ENCODE assay signal across 1 cellular context in the genomic region with DNA sequence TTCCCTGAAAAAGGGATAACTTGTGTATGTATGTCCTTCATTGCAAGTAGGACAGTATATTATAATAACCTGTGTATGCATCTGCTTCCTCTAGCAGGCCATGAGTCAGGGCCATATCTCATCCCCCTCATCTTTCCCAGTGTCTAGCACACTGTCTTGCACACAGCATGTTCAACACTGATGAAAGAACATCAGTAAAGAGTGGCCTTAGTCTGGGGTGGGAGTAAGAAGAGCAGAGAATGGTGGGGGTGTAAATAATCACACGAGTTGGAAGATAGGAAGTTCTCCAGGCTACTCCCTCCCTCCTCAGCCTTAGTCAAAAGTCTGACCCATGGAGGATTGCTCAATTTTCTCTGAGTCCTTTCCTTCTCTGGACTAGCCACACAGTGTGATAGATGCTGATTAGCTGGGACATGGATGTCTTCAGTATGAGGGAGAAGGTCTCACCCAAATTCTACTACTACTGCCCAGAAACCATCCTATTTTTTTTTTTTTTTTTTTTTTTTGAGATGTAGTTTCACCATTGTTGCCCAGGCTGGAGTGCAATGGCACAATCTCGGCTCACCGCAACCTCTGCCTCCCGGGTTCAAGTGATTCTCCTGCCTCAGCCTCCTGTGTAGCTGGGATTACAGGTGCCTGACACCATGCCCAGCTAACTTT.
A peak's percentile ranks its signal among the peaks of the same experiment; 100 is the strongest.
TF ChIP-seq lines count a peak whose summit lies in the region.

No MANE protein-coding gene starts in this region.

TF ChIP-seq in K562, 482 proteins besides CTCF, POLR2A, EP300 and RAD21 (continued from another document):
- TF ChIP-seq, protein P1, sequence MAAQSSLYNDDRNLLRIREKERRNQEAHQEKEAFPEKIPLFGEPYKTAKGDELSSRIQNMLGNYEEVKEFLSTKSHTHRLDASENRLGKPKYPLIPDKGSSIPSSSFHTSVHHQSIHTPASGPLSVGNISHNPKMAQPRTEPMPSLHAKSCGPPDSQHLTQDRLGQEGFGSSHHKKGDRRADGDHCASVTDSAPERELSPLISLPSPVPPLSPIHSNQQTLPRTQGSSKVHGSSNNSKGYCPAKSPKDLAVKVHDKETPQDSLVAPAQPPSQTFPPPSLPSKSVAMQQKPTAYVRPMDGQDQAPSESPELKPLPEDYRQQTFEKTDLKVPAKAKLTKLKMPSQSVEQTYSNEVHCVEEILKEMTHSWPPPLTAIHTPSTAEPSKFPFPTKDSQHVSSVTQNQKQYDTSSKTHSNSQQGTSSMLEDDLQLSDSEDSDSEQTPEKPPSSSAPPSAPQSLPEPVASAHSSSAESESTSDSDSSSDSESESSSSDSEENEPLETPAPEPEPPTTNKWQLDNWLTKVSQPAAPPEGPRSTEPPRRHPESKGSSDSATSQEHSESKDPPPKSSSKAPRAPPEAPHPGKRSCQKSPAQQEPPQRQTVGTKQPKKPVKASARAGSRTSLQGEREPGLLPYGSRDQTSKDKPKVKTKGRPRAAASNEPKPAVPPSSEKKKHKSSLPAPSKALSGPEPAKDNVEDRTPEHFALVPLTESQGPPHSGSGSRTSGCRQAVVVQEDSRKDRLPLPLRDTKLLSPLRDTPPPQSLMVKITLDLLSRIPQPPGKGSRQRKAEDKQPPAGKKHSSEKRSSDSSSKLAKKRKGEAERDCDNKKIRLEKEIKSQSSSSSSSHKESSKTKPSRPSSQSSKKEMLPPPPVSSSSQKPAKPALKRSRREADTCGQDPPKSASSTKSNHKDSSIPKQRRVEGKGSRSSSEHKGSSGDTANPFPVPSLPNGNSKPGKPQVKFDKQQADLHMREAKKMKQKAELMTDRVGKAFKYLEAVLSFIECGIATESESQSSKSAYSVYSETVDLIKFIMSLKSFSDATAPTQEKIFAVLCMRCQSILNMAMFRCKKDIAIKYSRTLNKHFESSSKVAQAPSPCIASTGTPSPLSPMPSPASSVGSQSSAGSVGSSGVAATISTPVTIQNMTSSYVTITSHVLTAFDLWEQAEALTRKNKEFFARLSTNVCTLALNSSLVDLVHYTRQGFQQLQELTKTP (IDR thresholded peaks at IDR 0.05; ENCODE audit: low read depth in 1 of 2, partially characterized antibody in 2 of 2): peak in 1 of 2 experiments; percentile 19
- TF ChIP-seq SMAD4 (CRISPR knock-in tag; conservative IDR thresholded peaks at IDR 0.05) (0 out of 2 replicates have a peak, but pooled peaks have one; percentile 29), RCOR1 (IDR thresholded peaks at IDR 0.05; ENCODE audit: borderline replicate concordance in 1 of 2, low read depth in 2 of 2, low read length in 2 of 2) (peak in 1 of 2 experiments; percentile 66; a peak in 1 of 4 replicates), RNF2 (IDR thresholded peaks at IDR 0.05) (0 out of 2 replicates have a peak, but pooled peaks have one; percentile 29), ZNF584 (CRISPR knock-in tag; IDR thresholded peaks at IDR 0.05; ENCODE audit: low read depth) (no peak; the same call in 1 of the 2 replicates), CREM (IDR thresholded peaks at IDR 0.05; ENCODE audit: low read depth) (peak; percentile 50; the same call in 1 of the 2 replicates), SMARCA4 (IDR thresholded peaks at IDR 0.05) (peak; percentile 68), HNRNPLL (IDR thresholded peaks at IDR 0.05; ENCODE audit: low read depth, low read length, poor library complexity, severe bottlenecking) (no peak), MYBL2 (IDR thresholded peaks at IDR 0.05; ENCODE audit: low read depth) (no peak), MYBL2 (CRISPR knock-in tag; IDR thresholded peaks at IDR 0.05; ENCODE audit: borderline replicate concordance) (no peak), PRMT5 (CRISPR knock-in tag; IDR thresholded peaks at IDR 0.05) (no peak), OTX1 (CRISPR knock-in tag; IDR thresholded peaks at IDR 0.05) (no peak), NONO (IDR thresholded peaks at IDR 0.05; ENCODE audit: low read depth in 2 of 2, low read length in 1 of 2) (no peak), ESRRB (CRISPR knock-in tag; IDR thresholded peaks at IDR 0.05; ENCODE audit: borderline replicate concordance) (no peak), SNRNP70 (optimal IDR thresholded peaks at IDR 0.05; ENCODE audit: low read depth, low read length) (no peak), CBX1 (IDR thresholded peaks at IDR 0.05; ENCODE audit: low read depth) (peak; percentile 65; the same call in 1 of the 2 replicates), RB1 (IDR thresholded peaks at IDR 0.05; ENCODE audit: low read depth) (no peak), EHMT2 (IDR thresholded peaks at IDR 0.05) (peak; percentile 55; the same call in 1 of the 2 replicates), SMARCE1 (IDR thresholded peaks at IDR 0.05) (peak; percentile 62; the same call in 1 of the 2 replicates), JUN (IDR thresholded peaks at IDR 0.05; ENCODE audit: borderline replicate concordance, low read depth, low read length) (peak; percentile 65; the same call in 1 of the 2 replicates), JUN (CRISPR knock-in tag; IDR thresholded peaks at IDR 0.05; ENCODE audit: borderline replicate concordance) (no peak), ZBTB8A (IDR thresholded peaks at IDR 0.05; ENCODE audit: partially characterized antibody) (no peak), SETDB1 (IDR thresholded peaks at IDR 0.05; ENCODE audit: low read length) (no peak), FOXK2 (conservative IDR thresholded peaks at IDR 0.05 in 1 of 2, IDR thresholded peaks at IDR 0.05 in 1 of 2; ENCODE audit: low read depth in 2 of 2) (0 out of 4 replicates have a peak, but pooled peaks of 1 of the 2 experiments have one; percentile 31), NFIC (IDR thresholded peaks at IDR 0.05) (peak; percentile 51)
- TF ChIP-seq, protein P2, sequence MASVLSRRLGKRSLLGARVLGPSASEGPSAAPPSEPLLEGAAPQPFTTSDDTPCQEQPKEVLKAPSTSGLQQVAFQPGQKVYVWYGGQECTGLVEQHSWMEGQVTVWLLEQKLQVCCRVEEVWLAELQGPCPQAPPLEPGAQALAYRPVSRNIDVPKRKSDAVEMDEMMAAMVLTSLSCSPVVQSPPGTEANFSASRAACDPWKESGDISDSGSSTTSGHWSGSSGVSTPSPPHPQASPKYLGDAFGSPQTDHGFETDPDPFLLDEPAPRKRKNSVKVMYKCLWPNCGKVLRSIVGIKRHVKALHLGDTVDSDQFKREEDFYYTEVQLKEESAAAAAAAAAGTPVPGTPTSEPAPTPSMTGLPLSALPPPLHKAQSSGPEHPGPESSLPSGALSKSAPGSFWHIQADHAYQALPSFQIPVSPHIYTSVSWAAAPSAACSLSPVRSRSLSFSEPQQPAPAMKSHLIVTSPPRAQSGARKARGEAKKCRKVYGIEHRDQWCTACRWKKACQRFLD (CRISPR knock-in tag; IDR thresholded peaks at IDR 0.05): peak; percentile 58
- TF ChIP-seq, protein P3, sequence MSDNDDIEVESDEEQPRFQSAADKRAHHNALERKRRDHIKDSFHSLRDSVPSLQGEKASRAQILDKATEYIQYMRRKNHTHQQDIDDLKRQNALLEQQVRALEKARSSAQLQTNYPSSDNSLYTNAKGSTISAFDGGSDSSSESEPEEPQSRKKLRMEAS (CRISPR knock-in tag; IDR thresholded peaks at IDR 0.05): 0 out of 2 replicates have a peak, but pooled peaks have one; percentile 0
- TF ChIP-seq, protein P4, sequence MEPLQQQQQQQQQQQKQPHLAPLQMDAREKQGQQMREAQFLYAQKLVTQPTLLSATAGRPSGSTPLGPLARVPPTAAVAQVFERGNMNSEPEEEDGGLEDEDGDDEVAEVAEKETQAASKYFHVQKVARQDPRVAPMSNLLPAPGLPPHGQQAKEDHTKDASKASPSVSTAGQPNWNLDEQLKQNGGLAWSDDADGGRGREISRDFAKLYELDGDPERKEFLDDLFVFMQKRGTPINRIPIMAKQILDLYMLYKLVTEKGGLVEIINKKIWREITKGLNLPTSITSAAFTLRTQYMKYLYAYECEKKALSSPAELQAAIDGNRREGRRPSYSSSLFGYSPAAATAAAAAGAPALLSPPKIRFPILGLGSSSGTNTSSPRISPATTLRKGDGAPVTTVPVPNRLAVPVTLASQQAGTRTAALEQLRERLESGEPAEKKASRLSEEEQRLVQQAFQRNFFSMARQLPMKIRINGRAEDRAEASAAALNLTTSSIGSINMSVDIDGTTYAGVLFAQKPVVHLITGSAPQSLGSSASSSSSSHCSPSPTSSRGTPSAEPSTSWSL (CRISPR knock-in tag; IDR thresholded peaks at IDR 0.05; ENCODE audit: borderline replicate concordance): no peak
- TF ChIP-seq, protein P5, sequence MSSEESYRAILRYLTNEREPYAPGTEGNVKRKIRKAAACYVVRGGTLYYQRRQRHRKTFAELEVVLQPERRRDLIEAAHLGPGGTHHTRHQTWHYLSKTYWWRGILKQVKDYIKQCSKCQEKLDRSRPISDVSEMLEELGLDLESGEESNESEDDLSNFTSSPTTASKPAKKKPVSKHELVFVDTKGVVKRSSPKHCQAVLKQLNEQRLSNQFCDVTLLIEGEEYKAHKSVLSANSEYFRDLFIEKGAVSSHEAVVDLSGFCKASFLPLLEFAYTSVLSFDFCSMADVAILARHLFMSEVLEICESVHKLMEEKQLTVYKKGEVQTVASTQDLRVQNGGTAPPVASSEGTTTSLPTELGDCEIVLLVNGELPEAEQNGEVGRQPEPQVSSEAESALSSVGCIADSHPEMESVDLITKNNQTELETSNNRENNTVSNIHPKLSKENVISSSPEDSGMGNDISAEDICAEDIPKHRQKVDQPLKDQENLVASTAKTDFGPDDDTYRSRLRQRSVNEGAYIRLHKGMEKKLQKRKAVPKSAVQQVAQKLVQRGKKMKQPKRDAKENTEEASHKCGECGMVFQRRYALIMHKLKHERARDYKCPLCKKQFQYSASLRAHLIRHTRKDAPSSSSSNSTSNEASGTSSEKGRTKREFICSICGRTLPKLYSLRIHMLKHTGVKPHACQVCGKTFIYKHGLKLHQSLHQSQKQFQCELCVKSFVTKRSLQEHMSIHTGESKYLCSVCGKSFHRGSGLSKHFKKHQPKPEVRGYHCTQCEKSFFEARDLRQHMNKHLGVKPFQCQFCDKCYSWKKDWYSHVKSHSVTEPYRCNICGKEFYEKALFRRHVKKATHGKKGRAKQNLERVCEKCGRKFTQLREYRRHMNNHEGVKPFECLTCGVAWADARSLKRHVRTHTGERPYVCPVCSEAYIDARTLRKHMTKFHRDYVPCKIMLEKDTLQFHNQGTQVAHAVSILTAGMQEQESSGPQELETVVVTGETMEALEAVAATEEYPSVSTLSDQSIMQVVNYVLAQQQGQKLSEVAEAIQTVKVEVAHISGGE (CRISPR knock-in tag; IDR thresholded peaks at IDR 0.05): no peak
- TF ChIP-seq, protein P6, sequence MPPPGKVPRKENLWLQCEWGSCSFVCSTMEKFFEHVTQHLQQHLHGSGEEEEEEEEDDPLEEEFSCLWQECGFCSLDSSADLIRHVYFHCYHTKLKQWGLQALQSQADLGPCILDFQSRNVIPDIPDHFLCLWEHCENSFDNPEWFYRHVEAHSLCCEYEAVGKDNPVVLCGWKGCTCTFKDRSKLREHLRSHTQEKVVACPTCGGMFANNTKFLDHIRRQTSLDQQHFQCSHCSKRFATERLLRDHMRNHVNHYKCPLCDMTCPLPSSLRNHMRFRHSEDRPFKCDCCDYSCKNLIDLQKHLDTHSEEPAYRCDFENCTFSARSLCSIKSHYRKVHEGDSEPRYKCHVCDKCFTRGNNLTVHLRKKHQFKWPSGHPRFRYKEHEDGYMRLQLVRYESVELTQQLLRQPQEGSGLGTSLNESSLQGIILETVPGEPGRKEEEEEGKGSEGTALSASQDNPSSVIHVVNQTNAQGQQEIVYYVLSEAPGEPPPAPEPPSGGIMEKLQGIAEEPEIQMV (tag; conservative IDR thresholded peaks at IDR 0.05; ENCODE audit: low read depth): no peak
- TF ChIP-seq, protein P7, sequence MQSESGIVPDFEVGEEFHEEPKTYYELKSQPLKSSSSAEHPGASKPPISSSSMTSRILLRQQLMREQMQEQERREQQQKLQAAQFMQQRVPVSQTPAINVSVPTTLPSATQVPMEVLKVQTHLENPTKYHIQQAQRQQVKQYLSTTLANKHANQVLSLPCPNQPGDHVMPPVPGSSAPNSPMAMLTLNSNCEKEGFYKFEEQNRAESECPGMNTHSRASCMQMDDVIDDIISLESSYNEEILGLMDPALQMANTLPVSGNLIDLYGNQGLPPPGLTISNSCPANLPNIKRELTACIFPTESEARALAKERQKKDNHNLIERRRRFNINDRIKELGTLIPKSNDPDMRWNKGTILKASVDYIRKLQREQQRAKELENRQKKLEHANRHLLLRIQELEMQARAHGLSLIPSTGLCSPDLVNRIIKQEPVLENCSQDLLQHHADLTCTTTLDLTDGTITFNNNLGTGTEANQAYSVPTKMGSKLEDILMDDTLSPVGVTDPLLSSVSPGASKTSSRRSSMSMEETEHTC (IDR thresholded peaks at IDR 0.05): no peak
